In the genomic region with DNA sequence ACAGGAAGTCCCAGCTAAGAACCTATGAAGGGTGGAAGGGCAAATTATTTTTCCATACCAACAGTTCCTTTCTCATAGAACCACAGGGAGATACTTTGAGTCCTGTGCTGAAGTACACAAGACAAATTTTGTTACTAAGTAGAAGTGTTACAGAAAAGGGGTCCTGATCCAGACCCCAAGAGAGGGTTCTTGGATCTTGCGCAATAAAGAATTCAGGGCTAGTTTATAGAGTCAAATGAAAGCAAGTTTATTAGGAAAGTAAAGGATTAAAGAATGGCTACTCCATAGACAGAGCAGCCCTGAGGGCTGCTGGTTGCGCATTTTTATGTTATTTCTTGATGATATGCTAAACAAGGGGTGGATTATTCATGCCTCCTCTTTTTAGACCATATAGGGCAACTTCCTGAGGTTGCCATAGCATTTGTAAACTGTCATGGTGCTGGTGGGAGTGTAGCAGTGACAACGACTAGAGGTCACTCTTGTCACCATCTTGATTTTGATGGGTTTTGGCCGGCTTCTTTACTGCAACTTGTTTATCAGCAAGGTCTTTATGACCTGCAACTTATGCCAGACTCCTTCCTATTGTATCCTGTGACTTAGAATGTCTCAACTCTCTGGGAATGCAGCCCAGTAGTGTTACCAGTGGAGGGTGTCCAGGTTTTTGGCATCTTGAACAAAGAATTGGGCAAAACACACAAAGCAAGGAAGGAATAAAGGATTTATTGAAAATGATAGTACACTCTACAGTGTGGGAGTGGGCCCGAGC, we compare ENCODE assay signal across 24 cellular contexts.
"Had no signal": no experiment of that assay in that cellular context is flagged by ENCODE, and none has a peak within 500 bp of the region (broad histone marks: within the 10 kb centered on the region; RNA-seq: fewer than 3 reads in every experiment).

No MANE protein-coding gene starts in this region.

- H3K36me3 ChIP-seq: esophagus squamous epithelium, tibial artery, upper lobe of left lung, uterus had no signal

- H3K27ac ChIP-seq: esophagus squamous epithelium, hepatocyte, parathyroid adenoma, psoas muscle, tibial artery, upper lobe of left lung, uterus had no signal

- H3K9ac ChIP-seq: parathyroid adenoma had no signal

- H3K9me3 ChIP-seq: esophagus squamous epithelium, psoas muscle, tibial artery, upper lobe of left lung, uterus had no signal

- H3K4me1 ChIP-seq: parathyroid adenoma, psoas muscle, upper lobe of left lung, uterus had no signal

- DNase-seq: effector memory CD8-positive, alpha-beta T cell; esophagus squamous epithelium; foreskin fibroblast; head of caudate nucleus; kidney; left cardiac atrium; left ventricle myocardium superior; naive thymus-derived CD4-positive, alpha-beta T cell; nephron progenitor cell; psoas muscle; retina; small intestine; stimulated activated CD4-positive, alpha-beta T cell treated with anti-CD3 and anti-CD28 coated beads, Interleukin-4, amount 100 ng/mL, for 1 hour; stimulated activated CD8-positive, alpha-beta memory T cell treated with anti-CD3 and anti-CD28 coated beads, Interleukin-4, amount 100 ng/mL, for 48 hours; stimulated activated naive CD8-positive, alpha-beta T cell treated with anti-CD3 and anti-CD28 coated beads, Interleukin-15, Interleukin-2, amounts not matched to agents 100 U/mL and 50 U/mL, for 24 hours; tibial artery; upper lobe of left lung; uterus had no signal

- H3K4me2 ChIP-seq: hepatocyte had no signal

- FAIRE-seq: colon, kidney, small intestine had no signal

- H3K4me3 Mint-ChIP-seq: dendritic cell treated with granulocyte-macrophage colony-stimulating factor and Interleukin-4, amounts not matched to agents 40 ng/mL and 50 ng/mL, for 4 days; effector memory CD8-positive, alpha-beta T cell; naive thymus-derived CD4-positive, alpha-beta T cell; nephron progenitor cell; stimulated activated effector memory CD8-positive, alpha-beta T cell treated with anti-CD3 and anti-CD28 coated beads, Interleukin-12 subunit alpha, Interleukin-12 subunit beta, amount 100 ng/mL, for 72 hours had no signal

- H3K27me3 ChIP-seq: esophagus squamous epithelium, hepatocyte, tibial artery, upper lobe of left lung, uterus had no signal

- H3K9me3 Mint-ChIP-seq: dendritic cell treated with granulocyte-macrophage colony-stimulating factor and Interleukin-4, amounts not matched to agents 40 ng/mL and 50 ng/mL, for 4 days; effector memory CD8-positive, alpha-beta T cell; naive thymus-derived CD4-positive, alpha-beta T cell; stimulated activated effector memory CD8-positive, alpha-beta T cell treated with anti-CD3 and anti-CD28 coated beads, Interleukin-12 subunit alpha, Interleukin-12 subunit beta, amount 100 ng/mL, for 72 hours had no signal

- H2AFZ ChIP-seq: hepatocyte, parathyroid adenoma had no signal

- H3K27me3 Mint-ChIP-seq: dendritic cell treated with granulocyte-macrophage colony-stimulating factor and Interleukin-4, amounts not matched to agents 40 ng/mL and 50 ng/mL, for 4 days; effector memory CD8-positive, alpha-beta T cell had no signal

- H3K4me1 Mint-ChIP-seq: nephron progenitor cell; stimulated activated effector memory CD8-positive, alpha-beta T cell treated with anti-CD3 and anti-CD28 coated beads, Interleukin-12 subunit alpha, Interleukin-12 subunit beta, amount 100 ng/mL, for 72 hours had no signal

- H3K79me2 ChIP-seq: hepatocyte, parathyroid adenoma had no signal

- H3K4me3 ChIP-seq: esophagus squamous epithelium, hepatocyte, lung, psoas muscle, tibial artery, upper lobe of left lung, uterus had no signal

- ATAC-seq: effector memory CD8-positive, alpha-beta T cell; left cardiac atrium; left ventricle myocardium superior; naive thymus-derived CD4-positive, alpha-beta T cell; psoas muscle; stimulated activated effector memory CD8-positive, alpha-beta T cell treated with anti-CD3 and anti-CD28 coated beads, Interleukin-12 subunit alpha, Interleukin-12 subunit beta, amount 100 ng/mL, for 72 hours; stimulated activated naive CD8-positive, alpha-beta T cell treated with anti-CD3 and anti-CD28 coated beads, Interleukin-15, Interleukin-2, amounts not matched to agents 100 U/mL and 50 U/mL, for 24 hours had no signal

- H3K27ac Mint-ChIP-seq: dendritic cell treated with granulocyte-macrophage colony-stimulating factor and Interleukin-4, amounts not matched to agents 40 ng/mL and 50 ng/mL, for 4 days; effector memory CD8-positive, alpha-beta T cell; naive thymus-derived CD4-positive, alpha-beta T cell; nephron progenitor cell; stimulated activated effector memory CD8-positive, alpha-beta T cell treated with anti-CD3 and anti-CD28 coated beads, Interleukin-12 subunit alpha, Interleukin-12 subunit beta, amount 100 ng/mL, for 72 hours had no signal
